ENCODE assay signal across 23 cellular contexts in the genomic region with DNA sequence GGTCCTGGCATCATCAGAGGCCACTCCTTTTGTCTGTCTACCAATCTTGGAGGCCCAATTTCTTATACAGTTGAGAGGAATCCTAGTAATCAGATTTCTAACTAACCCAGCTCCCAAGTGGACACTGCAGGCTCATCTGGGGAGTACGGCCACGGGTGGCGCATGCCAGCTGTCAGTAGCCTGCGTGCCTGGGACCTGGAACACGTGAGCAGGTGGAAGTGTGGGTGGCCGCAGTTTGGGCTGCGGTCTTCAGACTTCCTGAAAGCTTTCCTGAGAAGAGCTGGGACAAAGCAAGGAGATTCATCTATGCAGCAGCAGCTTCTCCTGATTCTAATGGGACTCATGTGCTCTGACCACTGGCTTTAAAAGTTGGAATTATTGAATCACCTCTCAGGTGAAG. TPM values are rescaled to one million over a fixed set of nuclear protein-coding genes. Genes with fewer than 3 reads are reported as not detected.
"Had no signal": no experiment of that assay in that cellular context is flagged by ENCODE, and none has a peak within 500 bp of the region (broad histone marks: within the 10 kb centered on the region; RNA-seq: fewer than 3 reads in every experiment).

No MANE protein-coding gene starts in this region.

- H3K4me3 Mint-ChIP-seq: activated naive CD8-positive, alpha-beta T cell; activated T-helper 1 cell treated with anti-CD3 and anti-CD28 coated beads, Interleukin-12 subunit alpha, Interleukin-12 subunit beta, Interleukin-2, Interleukin-4 antibody, amounts not matched to agents 30 ng/mL and 10 ng/mL and 1 ng/mL, durations not matched to agents 14 hours and 24 hours and 36 hours; endodermal cell; stimulated activated naive B cell treated with anti-CD40 and anti-IgM and Interleukin-4, amounts not matched to agents 10 μg/mL and 1 μg/mL and 100 μg/mL, for 72 hours; T-helper 1 cell treated with Interleukin-12 subunit alpha and Interleukin-12 subunit beta and Interleukin-4 antibody, amounts not matched to agents 30 μg/mL and 1 μg/mL, for 36 hours had no signal

- H3K27me3 Mint-ChIP-seq: activated naive CD8-positive, alpha-beta T cell; stimulated activated naive B cell treated with anti-CD40 and anti-IgM and Interleukin-4, amounts not matched to agents 10 μg/mL and 1 μg/mL and 100 μg/mL, for 72 hours had no signal

- H3K4me1 ChIP-seq: foreskin keratinocyte, SJSA1, tibial artery had no signal

- H3K36me3 ChIP-seq: SJSA1, tibial artery had no signal

- ATAC-seq: foreskin keratinocyte; stimulated activated naive B cell treated with anti-CD40 and anti-IgM and Interleukin-4, amounts not matched to agents 10 μg/mL and 1 μg/mL and 100 μg/mL, for 72 hours had no signal

- H3K27ac Mint-ChIP-seq: activated naive CD8-positive, alpha-beta T cell; activated T-helper 1 cell treated with anti-CD3 and anti-CD28 coated beads, Interleukin-12 subunit alpha, Interleukin-12 subunit beta, Interleukin-2, Interleukin-4 antibody, amounts not matched to agents 30 ng/mL and 10 ng/mL and 1 ng/mL, durations not matched to agents 14 hours and 24 hours and 36 hours; endodermal cell; progenitor cell of endocrine pancreas; stimulated activated naive B cell treated with anti-CD40 and anti-IgM and Interleukin-4, amounts not matched to agents 10 μg/mL and 1 μg/mL and 100 μg/mL, for 72 hours; T-helper 1 cell treated with Interleukin-12 subunit alpha and Interleukin-12 subunit beta and Interleukin-4 antibody, amounts not matched to agents 30 μg/mL and 1 μg/mL, for 36 hours had no signal

- H3K9me3 ChIP-seq: SJSA1, tibial artery had no signal

- H3K36me3 Mint-ChIP-seq: activated naive CD8-positive, alpha-beta T cell had no signal

- H3K4me1 Mint-ChIP-seq: endodermal cell had no signal

- H3K4me3 ChIP-seq: lung, SJSA1, tibial artery had no signal

- H3K27me3 ChIP-seq: tibial artery had no signal

- H3K27ac ChIP-seq: foreskin keratinocyte, SJSA1, tibial artery, VCaP had no signal

- DNase-seq: activated CD4-positive, alpha-beta T cell treated with anti-CD3 and anti-CD28 coated beads for 1 hour; activated CD4-positive, alpha-beta T cell treated with anti-CD3 and anti-CD28 coated beads, Interleukin-2, amount 50 U/mL, for 4 hours; activated gamma-delta T cell treated with Interleukin-2 at 50 U/mL for 16 hours; activated T-cell treated with anti-CD3 and anti-CD28 coated beads for 4 hours; endodermal cell; foreskin keratinocyte; glutamatergic neuron; kidney glomerular epithelial cell; stimulated activated CD4-positive, alpha-beta T cell treated with anti-CD3 and anti-CD28 coated beads, Interleukin-4, amount 100 ng/mL, for 24 hours; stimulated activated naive B cell treated with anti-CD40 and anti-IgM and Interleukin-4, amounts not matched to agents 10 μg/mL and 1 μg/mL and 100 μg/mL, for 72 hours; tibial artery had no signal

RNA-seq across cellular contexts. Expression of gene ADORA3, which starts 12.4 kb away (rescaled TPM):
- total RNA-seq: bronchial epithelial cell, chondrocyte, endodermal cell, epithelial cell of proximal tubule, fibroblast of lung, foreskin keratinocyte, progenitor cell of endocrine pancreas, SJSA1 had no signal

RNA-seq across cellular contexts. Expression of gene TMIGD3, which starts 12.4 kb away (rescaled TPM):
- total RNA-seq: activated T-helper 1 cell treated with anti-CD3 and anti-CD28 coated beads, Interleukin-12 subunit alpha, Interleukin-12 subunit beta, Interleukin-2, Interleukin-4 antibody, amounts not matched to agents 30 ng/mL and 10 ng/mL and 1 ng/mL, durations not matched to agents 14 hours and 24 hours and 36 hours; bronchial epithelial cell; chondrocyte; dermis microvascular lymphatic vessel endothelial cell; endodermal cell; epithelial cell of proximal tubule; fibroblast of lung; foreskin keratinocyte; progenitor cell of endocrine pancreas; SJSA1 had no signal

RNA-seq across cellular contexts. Expression of gene C1orf162, which starts 17.3 kb away (rescaled TPM):
- total RNA-seq: epithelial cell of proximal tubule, SJSA1 had no signal
